Comparison of ENCODE assay signal across 1 cellular context in the genomic region with DNA sequence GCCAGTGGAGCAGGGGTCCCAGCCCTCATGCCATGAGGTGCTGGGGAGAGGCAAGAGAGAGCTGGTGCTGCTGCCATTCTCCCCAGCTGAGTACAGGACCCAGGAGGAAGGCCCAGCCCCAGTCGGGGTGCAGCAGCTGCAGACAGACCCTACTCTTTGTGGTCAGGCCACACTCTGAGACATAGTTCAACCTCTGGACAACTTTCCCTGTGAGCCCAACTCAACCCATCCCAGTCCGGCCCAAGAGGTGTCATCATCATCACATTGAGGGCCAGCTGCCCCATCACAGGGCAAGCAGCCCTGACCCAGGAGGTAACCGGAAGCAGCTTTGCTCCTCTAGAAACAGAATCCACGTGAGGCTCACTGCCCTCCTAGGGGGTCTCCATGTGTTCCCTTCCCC.
TF ChIP-seq lines count a peak whose summit lies in the region.

No MANE protein-coding gene starts in this region.

TF ChIP-seq in H1, 55 proteins besides CTCF, POLR2A, EP300 and RAD21 (continued from another document):
- TF ChIP-seq, protein P1, sequence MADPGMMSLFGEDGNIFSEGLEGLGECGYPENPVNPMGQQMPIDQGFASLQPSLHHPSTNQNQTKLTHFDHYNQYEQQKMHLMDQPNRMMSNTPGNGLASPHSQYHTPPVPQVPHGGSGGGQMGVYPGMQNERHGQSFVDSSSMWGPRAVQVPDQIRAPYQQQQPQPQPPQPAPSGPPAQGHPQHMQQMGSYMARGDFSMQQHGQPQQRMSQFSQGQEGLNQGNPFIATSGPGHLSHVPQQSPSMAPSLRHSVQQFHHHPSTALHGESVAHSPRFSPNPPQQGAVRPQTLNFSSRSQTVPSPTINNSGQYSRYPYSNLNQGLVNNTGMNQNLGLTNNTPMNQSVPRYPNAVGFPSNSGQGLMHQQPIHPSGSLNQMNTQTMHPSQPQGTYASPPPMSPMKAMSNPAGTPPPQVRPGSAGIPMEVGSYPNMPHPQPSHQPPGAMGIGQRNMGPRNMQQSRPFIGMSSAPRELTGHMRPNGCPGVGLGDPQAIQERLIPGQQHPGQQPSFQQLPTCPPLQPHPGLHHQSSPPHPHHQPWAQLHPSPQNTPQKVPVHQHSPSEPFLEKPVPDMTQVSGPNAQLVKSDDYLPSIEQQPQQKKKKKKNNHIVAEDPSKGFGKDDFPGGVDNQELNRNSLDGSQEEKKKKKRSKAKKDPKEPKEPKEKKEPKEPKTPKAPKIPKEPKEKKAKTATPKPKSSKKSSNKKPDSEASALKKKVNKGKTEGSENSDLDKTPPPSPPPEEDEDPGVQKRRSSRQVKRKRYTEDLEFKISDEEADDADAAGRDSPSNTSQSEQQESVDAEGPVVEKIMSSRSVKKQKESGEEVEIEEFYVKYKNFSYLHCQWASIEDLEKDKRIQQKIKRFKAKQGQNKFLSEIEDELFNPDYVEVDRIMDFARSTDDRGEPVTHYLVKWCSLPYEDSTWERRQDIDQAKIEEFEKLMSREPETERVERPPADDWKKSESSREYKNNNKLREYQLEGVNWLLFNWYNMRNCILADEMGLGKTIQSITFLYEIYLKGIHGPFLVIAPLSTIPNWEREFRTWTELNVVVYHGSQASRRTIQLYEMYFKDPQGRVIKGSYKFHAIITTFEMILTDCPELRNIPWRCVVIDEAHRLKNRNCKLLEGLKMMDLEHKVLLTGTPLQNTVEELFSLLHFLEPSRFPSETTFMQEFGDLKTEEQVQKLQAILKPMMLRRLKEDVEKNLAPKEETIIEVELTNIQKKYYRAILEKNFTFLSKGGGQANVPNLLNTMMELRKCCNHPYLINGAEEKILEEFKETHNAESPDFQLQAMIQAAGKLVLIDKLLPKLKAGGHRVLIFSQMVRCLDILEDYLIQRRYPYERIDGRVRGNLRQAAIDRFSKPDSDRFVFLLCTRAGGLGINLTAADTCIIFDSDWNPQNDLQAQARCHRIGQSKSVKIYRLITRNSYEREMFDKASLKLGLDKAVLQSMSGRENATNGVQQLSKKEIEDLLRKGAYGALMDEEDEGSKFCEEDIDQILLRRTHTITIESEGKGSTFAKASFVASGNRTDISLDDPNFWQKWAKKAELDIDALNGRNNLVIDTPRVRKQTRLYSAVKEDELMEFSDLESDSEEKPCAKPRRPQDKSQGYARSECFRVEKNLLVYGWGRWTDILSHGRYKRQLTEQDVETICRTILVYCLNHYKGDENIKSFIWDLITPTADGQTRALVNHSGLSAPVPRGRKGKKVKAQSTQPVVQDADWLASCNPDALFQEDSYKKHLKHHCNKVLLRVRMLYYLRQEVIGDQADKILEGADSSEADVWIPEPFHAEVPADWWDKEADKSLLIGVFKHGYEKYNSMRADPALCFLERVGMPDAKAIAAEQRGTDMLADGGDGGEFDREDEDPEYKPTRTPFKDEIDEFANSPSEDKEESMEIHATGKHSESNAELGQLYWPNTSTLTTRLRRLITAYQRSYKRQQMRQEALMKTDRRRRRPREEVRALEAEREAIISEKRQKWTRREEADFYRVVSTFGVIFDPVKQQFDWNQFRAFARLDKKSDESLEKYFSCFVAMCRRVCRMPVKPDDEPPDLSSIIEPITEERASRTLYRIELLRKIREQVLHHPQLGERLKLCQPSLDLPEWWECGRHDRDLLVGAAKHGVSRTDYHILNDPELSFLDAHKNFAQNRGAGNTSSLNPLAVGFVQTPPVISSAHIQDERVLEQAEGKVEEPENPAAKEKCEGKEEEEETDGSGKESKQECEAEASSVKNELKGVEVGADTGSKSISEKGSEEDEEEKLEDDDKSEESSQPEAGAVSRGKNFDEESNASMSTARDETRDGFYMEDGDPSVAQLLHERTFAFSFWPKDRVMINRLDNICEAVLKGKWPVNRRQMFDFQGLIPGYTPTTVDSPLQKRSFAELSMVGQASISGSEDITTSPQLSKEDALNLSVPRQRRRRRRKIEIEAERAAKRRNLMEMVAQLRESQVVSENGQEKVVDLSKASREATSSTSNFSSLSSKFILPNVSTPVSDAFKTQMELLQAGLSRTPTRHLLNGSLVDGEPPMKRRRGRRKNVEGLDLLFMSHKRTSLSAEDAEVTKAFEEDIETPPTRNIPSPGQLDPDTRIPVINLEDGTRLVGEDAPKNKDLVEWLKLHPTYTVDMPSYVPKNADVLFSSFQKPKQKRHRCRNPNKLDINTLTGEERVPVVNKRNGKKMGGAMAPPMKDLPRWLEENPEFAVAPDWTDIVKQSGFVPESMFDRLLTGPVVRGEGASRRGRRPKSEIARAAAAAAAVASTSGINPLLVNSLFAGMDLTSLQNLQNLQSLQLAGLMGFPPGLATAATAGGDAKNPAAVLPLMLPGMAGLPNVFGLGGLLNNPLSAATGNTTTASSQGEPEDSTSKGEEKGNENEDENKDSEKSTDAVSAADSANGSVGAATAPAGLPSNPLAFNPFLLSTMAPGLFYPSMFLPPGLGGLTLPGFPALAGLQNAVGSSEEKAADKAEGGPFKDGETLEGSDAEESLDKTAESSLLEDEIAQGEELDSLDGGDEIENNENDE (IDR thresholded peaks at IDR 0.05; ENCODE audit: insufficient replicate concordance, low read length) = no peak
- TF ChIP-seq TAF1 (IDR thresholded peaks at IDR 0.05; ENCODE audit: low read depth, low read length) (no peak), EZH2 (IDR thresholded peaks at IDR 0.05; ENCODE audit: low read depth, low read length, severe bottlenecking) (no peak), KDM5A (IDR thresholded peaks at IDR 0.05; ENCODE audit: low read length) (no peak)
